8 cellular contexts compared by ENCODE assay signal in the genomic region with DNA sequence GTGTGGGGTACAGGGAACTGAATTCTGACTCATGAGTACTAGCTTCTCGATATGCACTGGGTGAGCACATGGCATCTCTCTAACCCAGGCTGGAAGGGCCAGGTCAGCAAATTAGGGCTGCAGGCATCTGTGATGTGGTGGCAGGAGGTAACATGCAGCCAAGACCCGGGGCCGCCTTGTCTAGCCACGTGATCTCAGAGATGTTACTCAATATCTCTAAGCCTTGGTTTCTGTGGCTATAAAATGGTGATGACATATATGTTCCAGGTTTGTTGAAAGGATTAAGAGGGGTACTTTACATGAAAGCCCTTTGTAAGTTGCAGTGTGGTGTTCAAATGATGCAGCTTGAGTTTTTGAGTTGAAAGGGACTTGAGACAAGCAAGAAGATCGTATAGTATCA. TPM values are rescaled to one million over a fixed set of nuclear protein-coding genes. Genes with fewer than 3 reads are reported as not detected.
A peak's percentile ranks its signal among the peaks of the same experiment; 100 is the strongest.
DNase-seq lines count a peak whose midpoint lies in the region; ATAC-seq and TF ChIP-seq lines count a peak whose summit lies in the region.

No MANE protein-coding gene starts in this region.

- intact Hi-C loops in left ventricle myocardium inferior (cut with micrococcal nuclease), result no loop called here

- H3K36me3 ChIP-seq in left ventricle myocardium inferior, result no peaks in the 10 kb centered on the region

- peaks cover 35% of the 10 kb centered on the region for H3K4me1 ChIP-seq in left ventricle myocardium inferior

- in situ Hi-C loops in KBM-7 (cut with MboI; ENCODE audit: low pct_unique_long_range_greater_than_20kb, low sequenced_read_pairs), result no loop called here

- no peak for TF ChIP-seq CTCF in left ventricle myocardium inferior (IDR thresholded peaks at IDR 0.05; ENCODE audit: borderline replicate concordance)

- peaks cover 58% of the 10 kb centered on the region for H3K27me3 ChIP-seq in left ventricle myocardium inferior (ENCODE audit: low read depth)

- no peak overlapping the region for H3K27ac ChIP-seq in left ventricle myocardium inferior (replicated peaks)

- ATAC-seq in left lobe of liver (peak; percentile 7), GM21825 (IDR thresholded peaks at IDR 0.05; ENCODE audit: unreplicated experiment) (no peak), GM18520 (IDR thresholded peaks at IDR 0.05; ENCODE audit: unreplicated experiment) (no peak)

- no peak overlapping the region for H3K4me3 ChIP-seq in left ventricle myocardium inferior

- no peaks in the 10 kb centered on the region for H3K9me3 ChIP-seq in left ventricle myocardium inferior (replicated peaks)

- DNase-seq in COLO668 (lab: John Stamatoyannopoulos, UW; ENCODE audit: unreplicated experiment), result peak; percentile 17
- DNase-seq in KBM-7, result peak; percentile 53
- peak; percentile 9 for DNase-seq in SIG-M5 (lab: John Stamatoyannopoulos, UW)
- no peak for DNase-seq in left lobe of liver (ENCODE audit: low spot score)
- DNase-seq in RKO (ENCODE audit: low spot score), result no peak
- DNase-seq in left ventricle myocardium inferior, result no peak

RNA-seq across cellular contexts. Expression of a gene that starts 3.2 kb away (rescaled TPM):
- total RNA-seq in left lobe of liver (3.7 TPM), left ventricle myocardium inferior (1.0 TPM)

Comparison
In these comparisons a context has a peak if more than half of its experiments do, and no peak if none do; other contexts are left out.
1. DNase-seq: peak in COLO668 (single experiment), KBM-7 (single experiment) and SIG-M5 (single experiment); none in left lobe of liver (single experiment), RKO (single experiment) and left ventricle myocardium inferior (single experiment).